19 cellular contexts compared by ENCODE assay signal in genomic region chr19:5025027-5025426, GRCh38.
"Had no signal": no experiment of that assay in that cellular context is flagged by ENCODE, and none has a peak within 500 bp of the region (broad histone marks: within the 10 kb centered on the region; RNA-seq: fewer than 3 reads in every experiment).

No MANE protein-coding gene starts in this region.

- H3K27ac ChIP-seq: brain microvascular endothelial cell, colonic mucosa, foreskin keratinocyte, pancreas, transverse colon, vagina had no signal

- H3K9me3 Mint-ChIP-seq: activated CD4-positive, alpha-beta T cell treated with anti-CD3 and anti-CD28 coated beads, Interleukin-2, amount 10 ng/mL, durations not matched to agents 7 days and 5 days; activated naive CD4-positive, alpha-beta T cell treated with anti-CD3 and anti-CD28 coated beads, Interleukin-2, amount 10 ng/mL, durations not matched to agents 7 days and 5 days; activated naive CD8-positive, alpha-beta T cell treated with anti-CD3 and anti-CD28 coated beads, Interleukin-2, amount 50 U/mL, for 24 hours; activated T-cell treated with anti-CD3 and anti-CD28 coated beads, Interleukin-2, amount 50 U/mL, for 4 hours; central memory CD8-positive, alpha-beta T cell; naive B cell; stimulated activated naive CD8-positive, alpha-beta T cell treated with anti-CD3 and anti-CD28 coated beads, Interleukin-15, Interleukin-2, amounts not matched to agents 100 ng/mL and 50 ng/mL, for 24 hours had no signal

- H3K4me1 Mint-ChIP-seq: activated CD4-positive, alpha-beta T cell treated with anti-CD3 and anti-CD28 coated beads, Interleukin-2, amount 10 ng/mL, durations not matched to agents 7 days and 5 days; activated naive CD4-positive, alpha-beta T cell treated with anti-CD3 and anti-CD28 coated beads, Interleukin-2, amount 10 ng/mL, durations not matched to agents 7 days and 5 days; activated naive CD8-positive, alpha-beta T cell treated with anti-CD3 and anti-CD28 coated beads, Interleukin-2, amount 50 U/mL, for 24 hours had no signal

- DNase-seq: activated CD4-positive, alpha-beta T cell treated with anti-CD3 and anti-CD28 coated beads, Interleukin-2, amount 10 ng/mL, durations not matched to agents 7 days and 5 days; activated CD8-positive, alpha-beta memory T cell treated with anti-CD3 and anti-CD28 coated beads, Interleukin-2, amount 50 U/mL, for 4 hours; activated naive CD4-positive, alpha-beta T cell treated with anti-CD3 and anti-CD28 coated beads, Interleukin-2, amount 10 ng/mL, durations not matched to agents 7 days and 5 days; activated naive CD8-positive, alpha-beta T cell treated with anti-CD3 and anti-CD28 coated beads, Interleukin-2, amount 50 U/mL, for 24 hours; activated T-cell treated with anti-CD3 and anti-CD28 coated beads, Interleukin-2, amount 50 U/mL, for 4 hours; anterior cingulate cortex; brain microvascular endothelial cell; colonic mucosa; foreskin keratinocyte; glutamatergic neuron; midbrain; naive B cell; pancreas; stimulated activated CD4-positive, alpha-beta T cell treated with anti-CD3 and anti-CD28 coated beads, Interleukin-12 subunit alpha, Interleukin-12 subunit beta, amount 100 ng/mL, for 4 hours; stimulated activated CD4-positive, alpha-beta T cell treated with anti-CD3 and anti-CD28 coated beads, Interleukin-1b, Interleukin-23, amount 100 ng/mL, for 48 hours; transverse colon had no signal

- H3K27ac Mint-ChIP-seq: activated CD4-positive, alpha-beta T cell treated with anti-CD3 and anti-CD28 coated beads, Interleukin-2, amount 10 ng/mL, durations not matched to agents 7 days and 5 days; activated naive CD4-positive, alpha-beta T cell treated with anti-CD3 and anti-CD28 coated beads, Interleukin-2, amount 10 ng/mL, durations not matched to agents 7 days and 5 days; activated naive CD8-positive, alpha-beta T cell treated with anti-CD3 and anti-CD28 coated beads, Interleukin-2, amount 50 U/mL, for 24 hours; stimulated activated naive CD8-positive, alpha-beta T cell treated with anti-CD3 and anti-CD28 coated beads, Interleukin-15, Interleukin-2, amounts not matched to agents 100 ng/mL and 50 ng/mL, for 24 hours had no signal

- H3K9me3 ChIP-seq: colonic mucosa, pancreas, transverse colon, vagina had no signal

- H3K27me3 ChIP-seq: brain microvascular endothelial cell, colonic mucosa, foreskin keratinocyte, pancreas, transverse colon, vagina had no signal

- H3K27me3 Mint-ChIP-seq: activated CD4-positive, alpha-beta T cell treated with anti-CD3 and anti-CD28 coated beads, Interleukin-2, amount 10 ng/mL, durations not matched to agents 7 days and 5 days; activated naive CD4-positive, alpha-beta T cell treated with anti-CD3 and anti-CD28 coated beads, Interleukin-2, amount 10 ng/mL, durations not matched to agents 7 days and 5 days; activated naive CD8-positive, alpha-beta T cell treated with anti-CD3 and anti-CD28 coated beads, Interleukin-2, amount 50 U/mL, for 24 hours; central memory CD8-positive, alpha-beta T cell; naive B cell; stimulated activated naive CD8-positive, alpha-beta T cell treated with anti-CD3 and anti-CD28 coated beads, Interleukin-15, Interleukin-2, amounts not matched to agents 100 ng/mL and 50 ng/mL, for 24 hours had no signal

- ATAC-seq: activated naive CD8-positive, alpha-beta T cell treated with anti-CD3 and anti-CD28 coated beads, Interleukin-2, amount 50 U/mL, for 24 hours; activated T-cell treated with anti-CD3 and anti-CD28 coated beads, Interleukin-2, amount 50 U/mL, for 4 hours; foreskin keratinocyte had no signal

- H3K36me3 ChIP-seq: brain microvascular endothelial cell, colonic mucosa, pancreas, transverse colon, vagina had no signal

- H3K4me3 Mint-ChIP-seq: activated CD4-positive, alpha-beta T cell treated with anti-CD3 and anti-CD28 coated beads, Interleukin-2, amount 10 ng/mL, durations not matched to agents 7 days and 5 days; activated naive CD4-positive, alpha-beta T cell treated with anti-CD3 and anti-CD28 coated beads, Interleukin-2, amount 10 ng/mL, durations not matched to agents 7 days and 5 days; activated naive CD8-positive, alpha-beta T cell treated with anti-CD3 and anti-CD28 coated beads, Interleukin-2, amount 50 U/mL, for 24 hours; activated T-cell treated with anti-CD3 and anti-CD28 coated beads, Interleukin-2, amount 50 U/mL, for 4 hours; central memory CD8-positive, alpha-beta T cell; stimulated activated naive CD8-positive, alpha-beta T cell treated with anti-CD3 and anti-CD28 coated beads, Interleukin-15, Interleukin-2, amounts not matched to agents 100 ng/mL and 50 ng/mL, for 24 hours had no signal

- H3K4me1 ChIP-seq: colonic mucosa, foreskin keratinocyte, pancreas had no signal

- H3K4me3 ChIP-seq: colonic mucosa, pancreas, transverse colon, vagina had no signal

- H3K36me3 Mint-ChIP-seq: naive B cell had no signal
